20 cellular contexts compared by ENCODE assay signal in genomic region chr1:33446590-33446989, GRCh38.
"Had no signal": no experiment of that assay in that cellular context is flagged by ENCODE, and none has a peak within 500 bp of the region (broad histone marks: within the 10 kb centered on the region; RNA-seq: fewer than 3 reads in every experiment).

No MANE protein-coding gene starts in this region.

- FAIRE-seq: colon, urothelium cell line had no signal

- H3K36me3 Mint-ChIP-seq: brain, WTC11 had no signal

- H3K27me3 ChIP-seq: tibial nerve had no signal

- H3K9me3 ChIP-seq: SK-N-SH, tibial nerve had no signal

- H3K4me2 ChIP-seq: SK-N-SH had no signal

- H3K9me3 Mint-ChIP-seq: WTC11 had no signal

- H3K9ac ChIP-seq: SK-N-SH had no signal

- ATAC-seq: left lobe of liver, WTC11 had no signal

- H3K4me3 ChIP-seq: lung, tibial nerve had no signal

- H3K36me3 ChIP-seq: tibial nerve had no signal

- H3K4me3 Mint-ChIP-seq: brain, nephron, WTC11 had no signal

- H3K27ac Mint-ChIP-seq: brain, nephron, WTC11 had no signal

- H3K27ac ChIP-seq: tibial nerve had no signal

- DNase-seq: activated CD4-positive, alpha-beta T cell treated with anti-CD3 and anti-CD28 coated beads, Interleukin-2, amount 50 U/mL, for 1 hour; activated effector memory CD4-positive, alpha-beta T cell treated with anti-CD3 and anti-CD28 coated beads, Interleukin-2, amount 50 U/mL, for 16 hours; activated T-cell treated with anti-CD3 and anti-CD28 coated beads, Interleukin-2, amount 50 U/mL, for 1 hour; central memory CD4-positive, alpha-beta T cell; glutamatergic neuron; hippocampal formation; islet precursor cell; midbrain; nucleus accumbens; posterior cingulate gyrus; SK-N-SH; stimulated activated naive CD4-positive, alpha-beta T cell treated with Interleukin-2 at 50 U/mL for 16 hours had no signal
